8 cellular contexts compared by ENCODE assay signal in genomic region chr22:45212306-45212709, GRCh38. TPM values are rescaled to one million over a fixed set of nuclear protein-coding genes. Genes with fewer than 3 reads are reported as not detected.
DNase-seq lines count a peak whose midpoint lies in the region; ATAC-seq and TF ChIP-seq lines count a peak whose summit lies in the region.

No MANE protein-coding gene starts in this region.

- H3K27ac ChIP-seq in adrenal gland = peak overlapping the region; percentile 52 to 89 (median 82)
- H3K27ac ChIP-seq in heart right ventricle = peak overlapping the region in 8 of 10 donors; percentile 26 to 72 (median 49)

- intact Hi-C loops in adrenal gland (cut with DNase I) = no loop called here
- intact Hi-C loops in heart right ventricle (cut with DNase I) = no loop called here

- in situ Hi-C loops in G401 (cut with HindIII; ENCODE audit: low sequenced_read_pairs) = no loop called here

- H3K36me3 ChIP-seq in adrenal gland (replicated peaks in 1 of 2) (no peaks in the 10 kb centered on the region), heart right ventricle (peaks cover 0 to 34% (median 0%) of the 10 kb centered on the region in 9 donors)

- H3K4me3 ChIP-seq in adrenal gland = peak overlapping the region in 2 of 4 donors; percentile 48
- H3K4me3 ChIP-seq in heart right ventricle = peak overlapping the region in 9 of 10 donors; percentile 27 to 53 (median 44)

- H3K27me3 ChIP-seq in adrenal gland = no peaks in the 10 kb centered on the region
- H3K27me3 ChIP-seq in heart right ventricle = peaks cover 0 to 9% (median 0%) of the 10 kb centered on the region in 7 donors

- H3K9me3 ChIP-seq in adrenal gland (replicated peaks in 1 of 3) (no peaks in the 10 kb centered on the region), heart right ventricle (no peaks in the 10 kb centered on the region)

- peaks cover 19 to 37% of the 10 kb centered on the region in 2 donors for H3K4me1 ChIP-seq in adrenal gland (replicated peaks in 1 of 2)
- H3K4me1 ChIP-seq in heart right ventricle = peaks cover 0 to 46% (median 21%) of the 10 kb centered on the region in 9 donors

- TF ChIP-seq CTCF in adrenal gland (IDR thresholded peaks at IDR 0.05) (peak in 4 of 6 experiments; percentile 12 to 36 (median 32)), heart right ventricle (IDR thresholded peaks at IDR 0.05) (peak in 4 of 9 donors; percentile 23 to 33 (median 26))

- WGBS in adrenal gland, 4 donors = 6 to 15% (median 10%) methylated on average over 10 to 14 of the region's 14 CpGs
- 9 to 11% methylated on average over 14 of the region's 14 CpGs for whole genome bisulfite sequencing in heart right ventricle, 2 donors

- DNase-seq in G401 (ENCODE audit: low spot score) = peak; percentile 62
- peak; percentile 82 to 95 (median 94) for DNase-seq in adrenal gland
- peak; percentile 74 to 85 for DNase-seq in heart right ventricle
- DNase-seq in putamen (ENCODE audit: low spot score) = peak; percentile 96
- no peak for DNase-seq in GM19238 (ENCODE audit: insufficient read length, low spot score)
- DNase-seq in SKM-1 (lab: John Stamatoyannopoulos, UW; ENCODE audit: unreplicated experiment) = no peak
- DNase-seq in HuH-7.5 (ENCODE audit: low spot score) = no peak

- peak; percentile 55 to 85 (median 80) for ATAC-seq in heart right ventricle
- ATAC-seq in GM18511 (IDR thresholded peaks at IDR 0.05; ENCODE audit: unreplicated experiment) = no peak

- TF ChIP-seq POLR2A in adrenal gland (IDR thresholded peaks at IDR 0.05) = peak; percentile 18 to 80

RNA-seq across cellular contexts. Expression of gene KIAA0930, which starts 28.4 kb away (rescaled TPM):
- total RNA-seq in G401 (2014; rRNA removed; shearing (Covaris generic)) = 32.8 and 71.4 TPM in 2 replicates
- total RNA-seq in adrenal gland (100 to 1,000 TPM in 4 of 8 donors, 10 to 100 TPM in 4; 52.7 to 142 (median 96.4) TPM), heart right ventricle (10 to 100 TPM; 12.2 to 48.3 (median 16.9) TPM)
- polyA plus RNA-seq in adrenal gland (100 to 1,000 TPM in 2 of 3 donors, 10 to 100 TPM in 1; 43.3 to 183 (median 152) TPM), heart right ventricle (10 to 100 TPM in 1 of 2 donors, 1 to 10 TPM in 1; 9.1 to 16.2 TPM)

RNA-seq across cellular contexts. Expression of gene NUP50, which starts 48.6 kb away (rescaled TPM):
- total RNA-seq in G401 (2014; rRNA removed; shearing (Covaris generic)) = 46.0 and 51.9 TPM in 2 replicates
- total RNA-seq in adrenal gland (100 to 1,000 TPM in 2 of 8 donors, 10 to 100 TPM in 6; 48.9 to 126 (median 69.9) TPM), heart right ventricle (10 to 100 TPM; 10.7 to 21.2 (median 15.3) TPM)
- polyA plus RNA-seq in adrenal gland (10 to 100 TPM; 14.9 to 45.9 (median 23.1) TPM), heart right ventricle (10 to 100 TPM in 1 of 2 donors, 1 to 10 TPM in 1; 5.7 to 11.4 TPM)

Comparison
In these comparisons a context has a peak if more than half of its experiments do, and no peak if none do; other contexts are left out.
1. DNase-seq: peak in G401 (single experiment), adrenal gland (7 of 7), heart right ventricle (2 of 2) and putamen (single experiment); none in GM19238 (single experiment), SKM-1 (single experiment) and HuH-7.5 (single experiment).